ENCODE assay signal across 23 cellular contexts in genomic region chr6:57423468-57423867, GRCh38.
A peak's percentile ranks its signal among the peaks of the same experiment; 100 is the strongest.
DNase-seq lines count a peak whose midpoint lies in the region; ATAC-seq and TF ChIP-seq lines count a peak whose summit lies in the region.
"Had no signal": no experiment of that assay in that cellular context is flagged by ENCODE, and none has a peak within 500 bp of the region (broad histone marks: within the 10 kb centered on the region; RNA-seq: fewer than 3 reads in every experiment).

No MANE protein-coding gene starts in this region.

- intact Hi-C loops in vagina (cut with DNase I), result no loop called here

- no peak overlapping the region for H3K4me3 Mint-ChIP-seq in naive thymus-derived CD8-positive, alpha-beta T cell
- H3K4me3 Mint-ChIP-seq: activated CD4-positive, alpha-beta memory T cell treated with anti-CD3 and anti-CD28 coated beads, Interleukin-2, amount 10 ng/mL, durations not matched to agents 7 days and 5 days; activated naive CD8-positive, alpha-beta T cell had no signal

- TF ChIP-seq EP300 in SK-N-SH (IDR thresholded peaks at IDR 0.05; ENCODE audit: borderline replicate concordance in 1 of 2, low read depth in 1 of 2, low read length in 1 of 2), result no peak

- POLR2A ChIA-PET in SK-N-SH (lab: Yijun Ruan, JAX), result no interaction called here
- POLR2A ChIA-PET in naive thymus-derived CD8-positive, alpha-beta T cell (lab: Charles Lee), result no interaction called here

- no peak overlapping the region; the same call in 1 of the 2 replicates for H3K4me2 ChIP-seq in SK-N-SH
- H3K4me2 ChIP-seq: BLaER1 had no signal

- no peaks in the 10 kb centered on the region for H3K9me3 ChIP-seq in SK-N-SH
- H3K9me3 ChIP-seq in iPS-18a (ENCODE audit: control insufficient read depth, low read depth, low read length), result no peaks in the 10 kb centered on the region
- no peaks in the 10 kb centered on the region for H3K9me3 ChIP-seq in vagina
- H3K9me3 ChIP-seq: BLaER1, esophagus muscularis mucosa, heart left ventricle, tibial artery had no signal

- H4K20me1 ChIP-seq in SK-N-SH (ENCODE audit: insufficient read depth), result no peaks in the 10 kb centered on the region; the same call in 1 of the 2 replicates
- H4K20me1 ChIP-seq: BLaER1 had no signal

- H3K4me1 Mint-ChIP-seq in naive thymus-derived CD8-positive, alpha-beta T cell, result peaks cover 9 to 22% (median 15%) of the 10 kb centered on the region in 4 donors
- H3K4me1 Mint-ChIP-seq: activated CD4-positive, alpha-beta memory T cell treated with anti-CD3 and anti-CD28 coated beads, Interleukin-2, amount 10 ng/mL, durations not matched to agents 7 days and 5 days had no signal

- no peak overlapping the region for H2AFZ ChIP-seq in SK-N-SH (ENCODE audit: low read depth)
- H2AFZ ChIP-seq: parathyroid adenoma had no signal

- TF ChIP-seq RAD21 in SK-N-SH (IDR thresholded peaks at IDR 0.05; ENCODE audit: low read length), result no peak

- CTCF ChIA-PET in SK-N-SH (lab: Yijun Ruan, JAX), result no interaction called here

- H3K9me2 ChIP-seq in SK-N-SH, result no peaks in the 10 kb centered on the region

- no peak overlapping the region for H3K27ac Mint-ChIP-seq in naive thymus-derived CD8-positive, alpha-beta T cell
- H3K27ac Mint-ChIP-seq: activated CD4-positive, alpha-beta memory T cell treated with anti-CD3 and anti-CD28 coated beads, Interleukin-2, amount 10 ng/mL, durations not matched to agents 7 days and 5 days; activated naive CD8-positive, alpha-beta T cell had no signal

- H3F3A ChIP-seq in SK-N-SH (replicated peaks; ENCODE audit: insufficient read depth), result peaks cover 4% of the 10 kb centered on the region

- H3K4me3 ChIP-seq in SK-N-SH (ENCODE audit: low read depth in 2 of 2, low read length in 1 of 2) (no peak overlapping the region), iPS-18a (ENCODE audit: low read length) (peak overlapping the region; percentile 5), vagina (no peak overlapping the region)
- H3K4me3 ChIP-seq: BLaER1, dorsolateral prefrontal cortex, esophagus muscularis mucosa, heart left ventricle, tibial artery had no signal

- H3K27me3 ChIP-seq in SK-N-SH (ENCODE audit: insufficient read depth) (no peaks in the 10 kb centered on the region), iPS-18a (ENCODE audit: control insufficient read depth, insufficient read depth, low read length) (no peaks in the 10 kb centered on the region), vagina (no peaks in the 10 kb centered on the region)
- H3K27me3 ChIP-seq: BLaER1, brain microvascular endothelial cell, dorsolateral prefrontal cortex, esophagus muscularis mucosa, heart left ventricle, tibial artery had no signal

- 97% methylated on average over 5 of the region's 5 CpGs for WGBS in SK-N-SH (ENCODE audit: low lambda C conversion rate)

- TF ChIP-seq CTCF in SK-N-SH (IDR thresholded peaks at IDR 0.05), result no peak
- TF ChIP-seq CTCF in vagina (IDR thresholded peaks at IDR 0.05), result no peak

- ATAC-seq in SK-N-SH treated with all-trans-retinoic acid at 6 μM for 48 hours (peak; percentile 25; the same call in 2 of the 3 replicates), HG03342 (IDR thresholded peaks at IDR 0.05; ENCODE audit: unreplicated experiment) (no peak)
- ATAC-seq in naive thymus-derived CD8-positive, alpha-beta T cell, result no peak
- ATAC-seq: heart left ventricle, left colon had no signal

- H3K36me3 ChIP-seq in SK-N-SH (replicated peaks in 1 of 2; ENCODE audit: control insufficient read depth in 1 of 2, insufficient read depth in 2 of 2, low read length in 1 of 2) (peaks cover 0 to 9% of the 10 kb centered on the region in 2 experiments), iPS-18a (ENCODE audit: control insufficient read depth, low read depth, low read length) (no peaks in the 10 kb centered on the region), vagina (no peaks in the 10 kb centered on the region)
- H3K36me3 ChIP-seq: brain microvascular endothelial cell, esophagus muscularis mucosa, heart left ventricle, tibial artery, WERI-Rb-1 had no signal

- no peak for TF ChIP-seq POLR2A in vagina (IDR thresholded peaks at IDR 0.05)

- H3K4me1 ChIP-seq in SK-N-SH (ENCODE audit: control insufficient read depth in 1 of 2, insufficient read depth in 2 of 2, low read depth in 1 of 2, low read length in 1 of 2) (peaks cover 5 to 14% of the 10 kb centered on the region in 2 experiments; a peak in 3 of 4 replicates), iPS-18a (ENCODE audit: control insufficient read depth, low read depth, low read length) (peaks cover 30% of the 10 kb centered on the region), vagina (no peaks in the 10 kb centered on the region)
- H3K4me1 ChIP-seq: BLaER1, esophagus muscularis mucosa, heart left ventricle had no signal

- H3K9me3 Mint-ChIP-seq in naive thymus-derived CD8-positive, alpha-beta T cell, result no peaks in the 10 kb centered on the region
- H3K9me3 Mint-ChIP-seq: activated CD4-positive, alpha-beta memory T cell treated with anti-CD3 and anti-CD28 coated beads, Interleukin-2, amount 10 ng/mL, durations not matched to agents 7 days and 5 days had no signal

- H3K79me2 ChIP-seq in SK-N-SH (ENCODE audit: insufficient read depth), result peaks cover 26% of the 10 kb centered on the region; the same call in 1 of the 2 replicates
- H3K79me2 ChIP-seq: parathyroid adenoma had no signal

- no peaks in the 10 kb centered on the region for H3K27me3 Mint-ChIP-seq in naive thymus-derived CD8-positive, alpha-beta T cell
- H3K27me3 Mint-ChIP-seq: activated CD4-positive, alpha-beta memory T cell treated with anti-CD3 and anti-CD28 coated beads, Interleukin-2, amount 10 ng/mL, durations not matched to agents 7 days and 5 days; activated naive CD8-positive, alpha-beta T cell had no signal

- DNase-seq in SK-N-SH (no peak), astrocyte of the hippocampus (ENCODE audit: low read depth, low spot score) (peak; percentile 23), vagina (ENCODE audit: extremely low spot score in 2 of 2) (no peak), kidney glomerular epithelial cell (lab: John Stamatoyannopoulos, UW) (no peak)
- DNase-seq in naive thymus-derived CD8-positive, alpha-beta T cell, result no peak
- DNase-seq: 8988T; activated CD4-positive, alpha-beta memory T cell treated with anti-CD3 and anti-CD28 coated beads, Interleukin-2, amount 10 ng/mL, durations not matched to agents 7 days and 5 days; brain microvascular endothelial cell; DMS 273 treated with DMSO at 0.1 percent for 48 hours; dorsolateral prefrontal cortex; heart left ventricle; left colon; NCI-H146; T-helper 1 cell; tibial artery; WERI-Rb-1 had no signal

- H3K36me3 Mint-ChIP-seq in naive thymus-derived CD8-positive, alpha-beta T cell, result peaks cover 0 to 9% (median 2%) of the 10 kb centered on the region in 3 donors

- H3K9ac ChIP-seq in SK-N-SH (no peak overlapping the region), iPS-18a (ENCODE audit: low read length) (peak overlapping the region; percentile 24)
- H3K9ac ChIP-seq: BLaER1, parathyroid adenoma had no signal

- H3K27ac ChIP-seq in SK-N-SH (ENCODE audit: low read depth in 2 of 2, low read length in 1 of 2), result peak overlapping the region in 1 of 2 experiments; percentile 21; a peak in 1 of 4 replicates
- H3K27ac ChIP-seq in iPS-18a (ENCODE audit: low read length), result peak overlapping the region; percentile 49
- H3K27ac ChIP-seq in vagina, result no peak overlapping the region
- H3K27ac ChIP-seq: BLaER1, brain microvascular endothelial cell, esophagus muscularis mucosa, heart left ventricle, parathyroid adenoma, tibial artery, WERI-Rb-1 had no signal

TF ChIP-seq in SK-N-SH treated with all-trans-retinoic acid at 6 μM for 48 hours, 23 proteins besides CTCF, POLR2A, EP300 and RAD21 (continues in another document):
- TF ChIP-seq ESRRG (CRISPR knock-in tag; IDR thresholded peaks at IDR 0.05) (no peak), CSRNP3 (CRISPR knock-in tag; IDR thresholded peaks at IDR 0.05) (no peak), RARB (CRISPR knock-in tag; IDR thresholded peaks at IDR 0.05) (no peak), CSDC2 (CRISPR knock-in tag; IDR thresholded peaks at IDR 0.05) (no peak), ZC3H10 (CRISPR knock-in tag; IDR thresholded peaks at IDR 0.05) (no peak), ZNF8 (CRISPR knock-in tag; IDR thresholded peaks at IDR 0.05) (no peak), ARNTL (CRISPR knock-in tag; IDR thresholded peaks at IDR 0.05; ENCODE audit: borderline replicate concordance, low read depth) (no peak), GLIS3 (CRISPR knock-in tag; IDR thresholded peaks at IDR 0.05) (no peak)

TF ChIP-seq in SK-N-SH, 30 proteins besides CTCF, POLR2A, EP300 and RAD21 (continues in another document):
- TF ChIP-seq PBX3 (IDR thresholded peaks at IDR 0.05), result no peak
- no peak for TF ChIP-seq CHD2 (IDR thresholded peaks at IDR 0.05; ENCODE audit: low read length, partially characterized antibody)
- TF ChIP-seq SMC3 (IDR thresholded peaks at IDR 0.05; ENCODE audit: low read depth, low read length), result no peak
